21 cellular contexts compared by ENCODE assay signal in the genomic region with DNA sequence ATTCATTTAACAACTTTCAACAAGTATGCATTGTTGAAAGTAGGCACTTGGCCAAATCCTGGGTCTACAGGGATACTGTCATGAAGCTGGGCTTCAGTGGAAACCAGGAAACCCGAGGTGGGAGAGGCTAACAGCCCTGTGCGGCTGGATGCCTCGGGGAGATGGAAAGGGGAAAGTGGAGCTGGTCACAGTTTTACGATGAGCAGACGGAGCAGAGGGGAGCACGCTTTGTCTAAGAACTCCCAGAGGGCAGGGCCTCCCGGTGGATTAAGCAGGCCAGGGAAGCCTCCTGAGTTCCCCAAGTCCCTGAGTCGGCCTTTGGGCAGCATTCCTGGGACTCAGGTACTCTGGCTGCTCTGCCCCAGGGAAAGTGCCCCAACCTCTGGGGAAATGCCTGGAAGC.
"Had no signal": no experiment of that assay in that cellular context is flagged by ENCODE, and none has a peak within 500 bp of the region (broad histone marks: within the 10 kb centered on the region; RNA-seq: fewer than 3 reads in every experiment).

No MANE protein-coding gene starts in this region.

- H3K27me3 ChIP-seq: esophagus squamous epithelium, testis, vagina had no signal

- DNase-seq: activated gamma-delta T cell treated with Interleukin-2 at 50 U/mL for 16 hours; activated T-cell treated with anti-CD3 and anti-CD28 coated beads, Interleukin-2, amount 50 U/mL, for 1 hour; central memory CD4-positive, alpha-beta T cell; dermis blood vessel endothelial cell; effector CD8-positive, alpha-beta T cell; esophagus squamous epithelium; gastrocnemius medialis; hypothalamus; lower lobe of right lung; mesendoderm; mucosa of descending colon; naive B cell; retina; stimulated activated CD4-positive, alpha-beta T cell treated with anti-CD3 and anti-CD28 coated beads, Interleukin-4, amount 100 ng/mL, for 1 hour; stimulated activated naive CD4-positive, alpha-beta T cell; T-helper 9 cell; testis; trophoblast cell had no signal

- H3K36me3 ChIP-seq: esophagus squamous epithelium, gastrocnemius medialis, lower lobe of right lung, vagina had no signal

- H3K4me1 ChIP-seq: lower lobe of right lung had no signal

- H3K9me3 ChIP-seq: esophagus squamous epithelium, gastrocnemius medialis, lower lobe of right lung, mucosa of descending colon, testis, vagina had no signal

- ATAC-seq: activated naive CD4-positive, alpha-beta T cell treated with anti-CD3 and anti-CD28 coated beads, Interleukin-2, amount 50 U/mL, for 72 hours; gastrocnemius medialis; lower lobe of right lung; mucosa of descending colon; WTC11 had no signal

- H3K27ac ChIP-seq: esophagus squamous epithelium, gastrocnemius medialis, lower lobe of right lung, testis, vagina had no signal

- H3K4me3 ChIP-seq: esophagus squamous epithelium, gastrocnemius medialis, lower lobe of right lung, mucosa of descending colon, testis, vagina had no signal
